9 cellular contexts compared by ENCODE assay signal in genomic region chr5:67010684-67011409, GRCh38.
DNase-seq lines count a peak whose midpoint lies in the region; ATAC-seq and TF ChIP-seq lines count a peak whose summit lies in the region.
"Had no signal": no experiment of that assay in that cellular context is flagged by ENCODE, and none has a peak within 500 bp of the region (broad histone marks: within the 10 kb centered on the region; RNA-seq: fewer than 3 reads in every experiment).

No MANE protein-coding gene starts in this region.

- peaks cover 76% of the 10 kb centered on the region for H3K4me1 Mint-ChIP-seq in brain

- ATAC-seq in GM19328 (IDR thresholded peaks at IDR 0.05; ENCODE audit: unreplicated experiment) = no peak

- peak overlapping the region in 3 of 5 experiments; percentile 19 to 73 (median 67) for H3K27ac Mint-ChIP-seq in brain

- no peaks in the 10 kb centered on the region for H3K36me3 ChIP-seq in muscle layer of duodenum (ENCODE audit: control insufficient read depth in 1 of 2, insufficient read depth in 2 of 2, low read length in 2 of 2)

- peak overlapping the region; percentile 25 for H3K27ac ChIP-seq in muscle layer of duodenum (ENCODE audit: low read length)
- H3K27ac ChIP-seq: KMS-11 had no signal

- DNase-seq in A172 (ENCODE audit: low spot score) = peak; percentile 33
- peak; percentile 91 for DNase-seq in HCEC 1CT
- DNase-seq in NCI-H774 (lab: John Stamatoyannopoulos, UW) = no peak
- no peak for DNase-seq in 8988T
- DNase-seq in effector CD4-positive, alpha-beta T cell = no peak

- H3K9me3 ChIP-seq in muscle layer of duodenum (ENCODE audit: control insufficient read depth in 1 of 2, low read length in 2 of 2) = no peaks in the 10 kb centered on the region

- peaks cover 3% of the 10 kb centered on the region for H3K27me3 Mint-ChIP-seq in brain

- H3K4me1 ChIP-seq in muscle layer of duodenum (ENCODE audit: control insufficient read depth in 1 of 2, insufficient read depth in 2 of 2, low read length in 2 of 2) = peaks cover 1 to 12% of the 10 kb centered on the region in 2 donors

- no peaks in the 10 kb centered on the region for H3K27me3 ChIP-seq in muscle layer of duodenum (ENCODE audit: low read depth, low read length)

- TF ChIP-seq CTCF in brain (conservative IDR thresholded peaks at IDR 0.05) = no peak

- no peaks in the 10 kb centered on the region for H3K36me3 Mint-ChIP-seq in brain

- no peaks in the 10 kb centered on the region for H3K9me3 Mint-ChIP-seq in brain

- no peak overlapping the region for H3K4me3 ChIP-seq in muscle layer of duodenum (ENCODE audit: low read depth in 1 of 2, low read length in 2 of 2)

- H3K4me3 Mint-ChIP-seq in brain = peak overlapping the region in 3 of 5 experiments; percentile 0 to 77 (median 5)

Comparison
In these comparisons a context has a peak if more than half of its experiments do, and no peak if none do; other contexts are left out.
1. DNase-seq: peak in A172 (single experiment) and HCEC 1CT (single experiment); none in NCI-H774 (single experiment), 8988T (single experiment) and effector CD4-positive, alpha-beta T cell (single experiment).